11 cellular contexts compared by ENCODE assay signal in genomic region chr1:27588256-27589232, GRCh38. TPM values are rescaled to one million over a fixed set of nuclear protein-coding genes. Genes with fewer than 3 reads are reported as not detected.
DNase-seq lines count a peak whose midpoint lies in the region; ATAC-seq lines count a peak whose summit lies in the region.
"Had no signal": no experiment of that assay in that cellular context is flagged by ENCODE, and none has a peak within 500 bp of the region (broad histone marks: within the 10 kb centered on the region; RNA-seq: fewer than 3 reads in every experiment).

No MANE protein-coding gene starts in this region.

- H3K27me3 Mint-ChIP-seq in activated T-cell treated with anti-CD3 and anti-CD28 coated beads, Interleukin-2, amount 50 U/mL, for 4 hours (ENCODE audit: low read depth): no peaks in the 10 kb centered on the region
- no peaks in the 10 kb centered on the region for H3K27me3 Mint-ChIP-seq in activated CD4-positive, alpha-beta T cell treated with anti-CD3 and anti-CD28 coated beads, Interleukin-2, amount 10 ng/mL, durations not matched to agents 7 days and 5 days

- no peak overlapping the region for H3K4me3 ChIP-seq in skin epidermis
- H3K4me3 ChIP-seq: BLaER1 treated with 17β-estradiol and CSF1 and Interleukin-3, amounts not matched to agents 10 nM and 100 nM had no signal

- H3K4me1 Mint-ChIP-seq in activated T-cell treated with anti-CD3 and anti-CD28 coated beads, Interleukin-2, amount 50 U/mL, for 4 hours (ENCODE audit: low read depth): peaks cover 3% of the 10 kb centered on the region
- peaks cover 4% of the 10 kb centered on the region for H3K4me1 Mint-ChIP-seq in activated CD4-positive, alpha-beta T cell treated with anti-CD3 and anti-CD28 coated beads, Interleukin-2, amount 10 ng/mL, durations not matched to agents 7 days and 5 days

- POLR2A ChIA-PET in activated CD4-positive, alpha-beta T cell treated with anti-CD3 and anti-CD28 coated beads, Interleukin-2, amount 10 ng/mL, durations not matched to agents 7 days and 5 days (lab: Charles Lee): no interaction called here

- peak overlapping the region in 12 of 21 experiments; percentile 4 to 82 (median 59) for H3K27ac ChIP-seq in skin epidermis

- H3K4me3 Mint-ChIP-seq in activated T-cell treated with anti-CD3 and anti-CD28 coated beads, Interleukin-2, amount 50 U/mL, for 4 hours: no peak overlapping the region
- H3K4me3 Mint-ChIP-seq in activated CD4-positive, alpha-beta T cell treated with anti-CD3 and anti-CD28 coated beads, Interleukin-2, amount 10 ng/mL, durations not matched to agents 7 days and 5 days: no peak overlapping the region
- H3K4me3 Mint-ChIP-seq: activated T-cell treated with anti-CD3 and anti-CD28 coated beads, Interleukin-2, amount 50 U/mL, for 72 hours had no signal

- CTCF ChIA-PET in activated CD4-positive, alpha-beta T cell treated with anti-CD3 and anti-CD28 coated beads, Interleukin-2, amount 10 ng/mL, durations not matched to agents 7 days and 5 days (lab: Charles Lee): no interaction called here

- no peaks in the 10 kb centered on the region for H3K36me3 Mint-ChIP-seq in activated T-cell treated with anti-CD3 and anti-CD28 coated beads, Interleukin-2, amount 50 U/mL, for 4 hours (ENCODE audit: insufficient read depth)
- no peaks in the 10 kb centered on the region for H3K36me3 Mint-ChIP-seq in activated CD4-positive, alpha-beta T cell treated with anti-CD3 and anti-CD28 coated beads, Interleukin-2, amount 10 ng/mL, durations not matched to agents 7 days and 5 days (ENCODE audit: low read depth)

- no peak for ATAC-seq in activated T-cell treated with anti-CD3 and anti-CD28 coated beads, Interleukin-2, amount 50 U/mL, for 4 hours
- no peak for ATAC-seq in GM19328 (IDR thresholded peaks at IDR 0.05; ENCODE audit: unreplicated experiment)
- ATAC-seq: activated T-cell treated with anti-CD3 and anti-CD28 coated beads, Interleukin-2, amount 50 U/mL, for 72 hours had no signal

- no peaks in the 10 kb centered on the region for H3K9me3 Mint-ChIP-seq in activated T-cell treated with anti-CD3 and anti-CD28 coated beads, Interleukin-2, amount 50 U/mL, for 4 hours
- H3K9me3 Mint-ChIP-seq in activated CD4-positive, alpha-beta T cell treated with anti-CD3 and anti-CD28 coated beads, Interleukin-2, amount 10 ng/mL, durations not matched to agents 7 days and 5 days: no peaks in the 10 kb centered on the region
- H3K9me3 Mint-ChIP-seq: activated T-cell treated with anti-CD3 and anti-CD28 coated beads, Interleukin-2, amount 50 U/mL, for 72 hours had no signal

- no peak overlapping the region for H3K27ac Mint-ChIP-seq in activated CD4-positive, alpha-beta T cell treated with anti-CD3 and anti-CD28 coated beads, Interleukin-2, amount 10 ng/mL, durations not matched to agents 7 days and 5 days
- H3K27ac Mint-ChIP-seq: activated T-cell treated with anti-CD3 and anti-CD28 coated beads, Interleukin-2, amount 50 U/mL, for 72 hours had no signal

- DNase-seq in EH (ENCODE audit: low read depth): peak; percentile 79
- peak; percentile 69 to 71 for DNase-seq in dermis microvascular lymphatic vessel endothelial cell (ENCODE audit: low read depth in 2 of 2)
- DNase-seq in iris pigment epithelial cell (ENCODE audit: low read depth): peak; percentile 82
- DNase-seq in HK-2 (ENCODE audit: unreplicated experiment): no peak
- no peak for DNase-seq in activated T-cell treated with anti-CD3 and anti-CD28 coated beads, Interleukin-2, amount 50 U/mL, for 4 hours
- DNase-seq in activated CD4-positive, alpha-beta T cell treated with anti-CD3 and anti-CD28 coated beads, Interleukin-2, amount 10 ng/mL, durations not matched to agents 7 days and 5 days: no peak
- DNase-seq: activated T-cell treated with anti-CD3 and anti-CD28 coated beads, Interleukin-2, amount 50 U/mL, for 72 hours; NCI-H187 treated with DMSO at 0.1 percent for 48 hours had no signal

RNA-seq across cellular contexts. Expression of gene AHDC1, which starts 15.4 kb away (rescaled TPM):
- total RNA-seq in dermis microvascular lymphatic vessel endothelial cell: 3.3 and 9.4 TPM in 2 replicates
- total RNA-seq in activated T-cell treated with anti-CD3 and anti-CD28 coated beads, Interleukin-2, amount 50 U/mL, for 4 hours: 1 to 10 TPM; 7.6 to 9.4 (median 8.6) TPM
- 10 to 100 TPM; 15.3 to 19.3 TPM for total RNA-seq in activated CD4-positive, alpha-beta T cell treated with anti-CD3 and anti-CD28 coated beads, Interleukin-2, amount 10 ng/mL, durations not matched to agents 7 days and 5 days

RNA-seq across cellular contexts. Expression of gene FGR, which starts 46.4 kb away (rescaled TPM):
- 0.13 and 0.25 TPM in 2 replicates for total RNA-seq in dermis microvascular lymphatic vessel endothelial cell
- total RNA-seq in activated T-cell treated with anti-CD3 and anti-CD28 coated beads, Interleukin-2, amount 50 U/mL, for 4 hours: under 1 TPM; 0.08 to 0.65 (median 0.61) TPM
- not detected for total RNA-seq in activated CD4-positive, alpha-beta T cell treated with anti-CD3 and anti-CD28 coated beads, Interleukin-2, amount 10 ng/mL, durations not matched to agents 7 days and 5 days

Comparison
In these comparisons a context has a peak if more than half of its experiments do, and no peak if none do; other contexts are left out.
1. DNase-seq: peak in EH (single experiment), dermis microvascular lymphatic vessel endothelial cell (2 of 2) and iris pigment epithelial cell (single experiment); none in HK-2 (single experiment), activated T-cell treated with anti-CD3 and anti-CD28 coated beads, Interleukin-2, amount 50 U/mL, for 4 hours (single experiment) and activated CD4-positive, alpha-beta T cell treated with anti-CD3 and anti-CD28 coated beads, Interleukin-2, amount 10 ng/mL, durations not matched to agents 7 days and 5 days (single experiment).